In the genomic region with DNA sequence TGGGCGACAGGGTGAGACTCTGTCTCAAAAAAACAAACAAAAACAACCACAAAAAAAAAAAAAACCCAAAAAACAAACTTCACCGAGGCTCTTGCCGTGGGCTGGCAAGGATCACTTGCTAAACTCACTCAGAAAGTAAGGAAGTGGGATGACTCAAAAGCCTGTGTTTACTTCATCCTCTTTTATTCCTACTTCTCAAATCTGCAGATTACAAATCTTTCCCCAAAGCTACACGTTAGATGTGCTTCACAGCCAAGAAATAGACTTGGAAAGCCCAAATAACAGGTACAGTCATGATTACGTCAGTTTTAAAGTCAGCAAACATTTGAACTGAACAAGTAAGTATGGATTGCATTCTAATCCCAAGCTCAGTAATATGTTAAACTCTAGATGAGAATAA, we compare ENCODE assay signal across 22 cellular contexts.
DNase-seq lines count a peak whose midpoint lies in the region; ATAC-seq, FAIRE-seq and TF ChIP-seq lines count a peak whose summit lies in the region.
"Had no signal": no experiment of that assay in that cellular context is flagged by ENCODE, and none has a peak within 500 bp of the region (broad histone marks: within the 10 kb centered on the region; RNA-seq: fewer than 3 reads in every experiment).

No MANE protein-coding gene starts in this region.

- TF ChIP-seq CTCF in bronchial epithelial cell (IDR thresholded peaks at IDR 0.05; ENCODE audit: insufficient read depth, low read length, severe bottlenecking) (no peak), left lung (IDR thresholded peaks at IDR 0.05) (no peak), lower leg skin (IDR thresholded peaks at IDR 0.05) (no peak)

- no peak overlapping the region for H3K27ac ChIP-seq in left lung
- H3K27ac ChIP-seq: testis had no signal

- ATAC-seq in left lung (peak; percentile 62), GM19463 (IDR thresholded peaks at IDR 0.05; ENCODE audit: unreplicated experiment) (no peak)
- ATAC-seq: activated CD8-positive, alpha-beta T cell treated with anti-CD3 and anti-CD28 coated beads, Interleukin-2, amount 10 ng/mL, durations not matched to agents 7 days and 5 days; activated naive CD8-positive, alpha-beta T cell treated with anti-CD3 and anti-CD28 coated beads, Interleukin-2, amount 50 U/mL, for 24 hours; left ventricle myocardium superior had no signal

- FAIRE-seq in bronchial epithelial cell (lab: Jason Lieb, UNC), result no peak
- FAIRE-seq: D721Med, GM12892 had no signal

- H3K4me3 ChIP-seq in bronchial epithelial cell (ENCODE audit: low read depth, low read length), result no peak overlapping the region
- H3K4me3 ChIP-seq in left lung, result no peak overlapping the region
- H3K4me3 ChIP-seq in lower leg skin (ENCODE audit: low read depth, poor library complexity, severe bottlenecking), result no peak overlapping the region
- H3K4me3 ChIP-seq: testis had no signal

- intact Hi-C loops in left lung (cut with DNase I) (no loop called here), lower leg skin (cut with DNase I; ENCODE audit: low total_unique reads) (no loop called here)

- H3K9me3 ChIP-seq in left lung, result no peaks in the 10 kb centered on the region
- H3K9me3 ChIP-seq: testis had no signal

- TF ChIP-seq POLR2A in lower leg skin (IDR thresholded peaks at IDR 0.05), result no peak

- H3K36me3 ChIP-seq in bronchial epithelial cell (ENCODE audit: control insufficient read depth, insufficient read depth, low read length) (no peaks in the 10 kb centered on the region), left lung (no peaks in the 10 kb centered on the region)

- H3K4me1 ChIP-seq in left lung, result peaks cover 0 to 6% of the 10 kb centered on the region in 2 donors

- peak; percentile 31 for DNase-seq in EL
- DNase-seq in NCI-H226, result peak; percentile 10
- peak; percentile 99 for DNase-seq in bronchial epithelial cell (ENCODE audit: low read depth)
- DNase-seq in left lung, result no peak
- no peak for DNase-seq in lower leg skin (ENCODE audit: low spot score in 2 of 2)
- no peak for DNase-seq in cerebellar cortex (ENCODE audit: low spot score)
- DNase-seq in NCI-H1417 (lab: John Stamatoyannopoulos, UW), result no peak
- DNase-seq: activated CD8-positive, alpha-beta T cell treated with anti-CD3 and anti-CD28 coated beads, Interleukin-2, amount 10 ng/mL, durations not matched to agents 7 days and 5 days; activated naive CD8-positive, alpha-beta T cell treated with anti-CD3 and anti-CD28 coated beads, Interleukin-2, amount 50 U/mL, for 24 hours; AML-193; GF-D8; left ventricle myocardium superior; NCI-H1105 treated with DMSO at 0.1 percent for 48 hours; NCI-H2171 treated with DMSO at 0.1 percent for 48 hours; posterior cingulate gyrus; RPMI8226; stimulated activated CD4-positive, alpha-beta T cell treated with anti-CD3 and anti-CD28 coated beads, Interleukin-4, amount 100 ng/mL, for 4 hours; stimulated activated CD8-positive, alpha-beta memory T cell treated with anti-CD3 and anti-CD28 coated beads, Interleukin-4, amount 100 ng/mL, for 48 hours; testis had no signal

- H3K27me3 ChIP-seq in bronchial epithelial cell (ENCODE audit: control insufficient read depth, insufficient read depth, low read length), result no peaks in the 10 kb centered on the region
- no peaks in the 10 kb centered on the region for H3K27me3 ChIP-seq in left lung
- H3K27me3 ChIP-seq: testis had no signal

- 37 to 56% methylated on average over 5 of the region's 5 CpGs for WGBS in lower leg skin, 2 donors

Comparison
In these comparisons a context has a peak if more than half of its experiments do, and no peak if none do; other contexts are left out.
1. DNase-seq: peak in EL (single experiment), NCI-H226 (single experiment) and bronchial epithelial cell (single experiment); none in left lung (0 of 2), lower leg skin (0 of 2), cerebellar cortex (single experiment) and NCI-H1417 (0 of 3).